In the genomic region with DNA sequence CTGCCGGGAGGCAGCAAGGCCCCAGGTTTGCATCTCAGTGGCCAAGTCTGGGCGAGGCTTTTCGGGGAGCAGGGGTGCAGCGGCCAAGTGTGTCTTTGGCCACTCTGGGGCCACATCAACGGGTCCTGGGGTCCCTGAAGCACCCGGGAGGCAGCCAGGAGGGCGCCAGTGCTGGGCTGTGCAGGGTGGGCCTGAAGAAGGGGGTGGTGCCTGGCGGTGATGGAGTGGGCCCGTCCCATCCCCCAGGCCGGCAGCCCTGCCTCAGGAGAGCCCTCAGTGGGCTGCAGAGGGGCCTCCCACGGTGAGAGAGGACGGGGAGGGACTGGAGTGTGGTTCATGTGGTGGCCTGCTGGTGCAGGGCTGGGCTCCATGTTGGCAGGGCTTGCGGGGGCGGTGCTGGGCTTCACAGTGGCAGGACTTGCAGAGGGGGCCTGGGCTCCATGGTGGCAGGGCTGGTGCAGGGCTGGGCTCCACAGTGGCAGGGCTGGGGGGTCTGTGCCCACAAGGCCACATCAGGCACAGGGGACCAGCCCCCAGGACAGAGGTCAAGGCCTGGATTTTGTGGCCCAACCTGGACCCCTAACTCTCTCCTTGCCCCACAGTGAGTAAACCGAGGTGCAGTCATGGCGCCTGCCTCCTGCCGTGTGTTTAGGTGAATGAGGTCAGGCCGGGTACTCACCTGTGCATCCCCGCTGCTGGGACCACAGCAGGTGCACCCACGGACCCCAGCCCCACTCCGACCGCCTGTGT, we compare ENCODE assay signal across 17 cellular contexts. TPM values are rescaled to one million over a fixed set of nuclear protein-coding genes. Genes with fewer than 3 reads are reported as not detected.
"Had no signal": no experiment of that assay in that cellular context is flagged by ENCODE, and none has a peak within 500 bp of the region (broad histone marks: within the 10 kb centered on the region; RNA-seq: fewer than 3 reads in every experiment).

No MANE protein-coding gene starts in this region.

- DNase-seq: activated CD4-positive, alpha-beta T cell treated with anti-CD3 and anti-CD28 coated beads, Interleukin-2, amount 10 ng/mL, durations not matched to agents 24 days and 14 days; activated naive CD4-positive, alpha-beta T cell treated with Interleukin-2 at 50 U/mL for 16 hours; activated naive CD8-positive, alpha-beta T cell treated with anti-CD3 and anti-CD28 coated beads, Interleukin-2, amount 50 U/mL, for 24 hours; colonic mucosa; foreskin melanocyte had no signal

- H3K9me3 ChIP-seq: colonic mucosa had no signal

- H3K27ac Mint-ChIP-seq: activated CD4-positive, alpha-beta T cell treated with anti-CD3 and anti-CD28 coated beads, Interleukin-2, amount 10 ng/mL, durations not matched to agents 24 days and 14 days; activated naive CD8-positive, alpha-beta T cell treated with anti-CD3 and anti-CD28 coated beads, Interleukin-2, amount 50 U/mL, for 24 hours; activated T-helper 1 cell treated with anti-CD3 and anti-CD28 coated beads, Interleukin-12 subunit alpha, Interleukin-12 subunit beta, Interleukin-2, Interleukin-4 antibody, amounts not matched to agents 30 ng/mL and 10 ng/mL and 1 ng/mL, durations not matched to agents 14 hours and 24 hours and 36 hours had no signal

- H3K4me3 Mint-ChIP-seq: activated CD4-positive, alpha-beta T cell treated with anti-CD3 and anti-CD28 coated beads, Interleukin-2, amount 10 ng/mL, durations not matched to agents 24 days and 14 days; activated naive CD8-positive, alpha-beta T cell treated with anti-CD3 and anti-CD28 coated beads, Interleukin-2, amount 50 U/mL, for 24 hours; activated T-helper 1 cell treated with anti-CD3 and anti-CD28 coated beads, Interleukin-12 subunit alpha, Interleukin-12 subunit beta, Interleukin-2, Interleukin-4 antibody, amounts not matched to agents 30 ng/mL and 10 ng/mL and 1 ng/mL, durations not matched to agents 14 hours and 24 hours and 36 hours had no signal

- H3K4me1 Mint-ChIP-seq: activated naive CD8-positive, alpha-beta T cell treated with anti-CD3 and anti-CD28 coated beads, Interleukin-2, amount 50 U/mL, for 24 hours had no signal

- H3K36me3 ChIP-seq: cardiac muscle cell, colonic mucosa, heart right ventricle, left lung, tibial nerve had no signal

- ATAC-seq: activated naive CD8-positive, alpha-beta T cell treated with anti-CD3 and anti-CD28 coated beads, Interleukin-2, amount 50 U/mL, for 24 hours; left lung had no signal

- H3K4me1 ChIP-seq: colonic mucosa, heart right ventricle, left lung had no signal

- H3K27ac ChIP-seq: cardiac muscle cell, colonic mucosa, heart right ventricle, left lung, skin epidermis, tibial nerve had no signal

- H3K4me3 ChIP-seq: cardiac muscle cell, colonic mucosa, heart right ventricle, left lung, skin epidermis, tibial nerve had no signal

RNA-seq across cellular contexts. Expression of a gene that starts 10.5 kb away (rescaled TPM):
- total RNA-seq: activated CD4-positive, alpha-beta T cell treated with anti-CD3 and anti-CD28 coated beads, Interleukin-2, amount 10 ng/mL, durations not matched to agents 24 days and 14 days; activated T-helper 1 cell treated with anti-CD3 and anti-CD28 coated beads, Interleukin-12 subunit alpha, Interleukin-12 subunit beta, Interleukin-2, Interleukin-4 antibody, amounts not matched to agents 30 ng/mL and 10 ng/mL and 1 ng/mL, durations not matched to agents 14 hours and 24 hours and 36 hours; astrocyte; cardiac muscle cell; colonic mucosa; endothelial cell of umbilical vein; heart right ventricle; left lung; mesenteric fat pad; osteocyte; subcutaneous adipose tissue; T-helper 1 cell treated with Interleukin-12 subunit alpha and Interleukin-12 subunit beta and Interleukin-4 antibody, amounts not matched to agents 30 ng/mL and 1 ng/mL, for 36 hours; tibial nerve had no signal
